ENCODE assay signal across 20 cellular contexts in the genomic region with DNA sequence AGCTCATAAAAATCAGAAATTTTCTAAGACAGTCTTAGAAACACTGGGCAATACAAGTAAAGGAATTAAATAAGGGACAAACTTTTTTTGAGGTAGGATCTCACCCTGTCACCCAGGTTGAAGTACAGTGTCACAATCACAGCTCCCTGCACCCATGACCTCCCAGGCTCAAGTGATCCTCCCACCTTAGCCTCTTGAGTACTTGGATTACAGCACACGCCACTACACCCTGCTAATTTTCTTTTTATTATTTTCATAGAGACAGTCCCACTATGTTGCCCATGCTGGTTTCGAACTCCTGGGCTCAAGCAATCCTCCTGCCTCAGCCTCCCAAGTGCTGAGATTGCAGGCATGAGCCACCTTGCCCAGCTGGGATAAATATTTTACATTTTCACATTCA.
A peak's percentile ranks its signal among the peaks of the same experiment; 100 is the strongest.
DNase-seq lines count a peak whose midpoint lies in the region; ATAC-seq, FAIRE-seq and TF ChIP-seq lines count a peak whose summit lies in the region.
"Had no signal": no experiment of that assay in that cellular context is flagged by ENCODE, and none has a peak within 500 bp of the region (broad histone marks: within the 10 kb centered on the region; RNA-seq: fewer than 3 reads in every experiment).

No MANE protein-coding gene starts in this region.

- WGBS in IMR-90 (ENCODE audit: extremely low coverage in 2 of 2, insufficient read length in 1 of 2), 2 experiments: no CpG with 5 or more reads among the region's 2 CpGs
- WGBS in K562 (ENCODE audit: insufficient coverage, low coverage, missing lambda C conversion rate): 60% methylated on average over 2 of the region's 2 CpGs

- peaks cover 2% of the 10 kb centered on the region for H3K9me3 Mint-ChIP-seq in activated CD4-positive, alpha-beta T cell treated with anti-CD3 and anti-CD28 coated beads, Interleukin-2, amount 10 ng/mL, durations not matched to agents 24 days and 14 days
- H3K9me3 Mint-ChIP-seq in activated CD4-positive, alpha-beta T cell treated with anti-CD3 and anti-CD28 coated beads for 36 hours (ENCODE audit: low read depth): peaks cover 4% of the 10 kb centered on the region
- H3K9me3 Mint-ChIP-seq in CD4-positive, CD25-positive, alpha-beta regulatory T cell: peaks cover 0 to under 1% (median 0%) of the 10 kb centered on the region in 7 donors

- H4K8ac ChIP-seq in IMR-90 (ENCODE audit: low read depth in 2 of 2, low read length in 2 of 2): 0 out of 4 replicates have a peak overlapping the region, but pooled peaks of 1 of the 2 experiments have one; percentile 33

- H3K4me1 ChIP-seq in CD4-positive, CD25-positive, alpha-beta regulatory T cell (ENCODE audit: control insufficient read depth, insufficient read depth, low read length, poor library complexity, severe bottlenecking): peaks cover 8% of the 10 kb centered on the region
- H3K4me1 ChIP-seq in IMR-90 (ENCODE audit: control insufficient read depth, insufficient read depth, low read length) (peaks cover 3% of the 10 kb centered on the region), K562 (replicated peaks in 1 of 2; ENCODE audit: control insufficient read depth in 2 of 2, insufficient read depth in 2 of 2, low read length in 2 of 2) (no peaks in the 10 kb centered on the region)
- H3K4me1 ChIP-seq: A549 had no signal

- H3K79me1 ChIP-seq in IMR-90 (ENCODE audit: low read depth in 1 of 2, low read length in 2 of 2): peaks cover 10 to 22% of the 10 kb centered on the region in 2 experiments; a peak in 3 of 4 replicates

- peaks cover 29% of the 10 kb centered on the region for H3K36me3 Mint-ChIP-seq in activated CD4-positive, alpha-beta T cell treated with anti-CD3 and anti-CD28 coated beads, Interleukin-2, amount 10 ng/mL, durations not matched to agents 24 days and 14 days (ENCODE audit: low read depth)
- H3K36me3 Mint-ChIP-seq in activated CD4-positive, alpha-beta T cell treated with anti-CD3 and anti-CD28 coated beads for 36 hours (ENCODE audit: low read depth): peaks cover 23% of the 10 kb centered on the region
- peaks cover 20% of the 10 kb centered on the region for H3K36me3 Mint-ChIP-seq in CD4-positive, CD25-positive, alpha-beta regulatory T cell

- H3K14ac ChIP-seq in IMR-90 (replicated peaks; ENCODE audit: low read depth, low read length): no peak overlapping the region

- H4K20me1 ChIP-seq in IMR-90 (ENCODE audit: insufficient read depth, low read length) (no peaks in the 10 kb centered on the region), K562 (replicated peaks; ENCODE audit: control insufficient read depth, insufficient read depth, low read length) (no peaks in the 10 kb centered on the region)

- H3K27me3 Mint-ChIP-seq in activated CD4-positive, alpha-beta T cell treated with anti-CD3 and anti-CD28 coated beads, Interleukin-2, amount 10 ng/mL, durations not matched to agents 24 days and 14 days: no peaks in the 10 kb centered on the region
- no peaks in the 10 kb centered on the region for H3K27me3 Mint-ChIP-seq in activated CD4-positive, alpha-beta T cell treated with anti-CD3 and anti-CD28 coated beads for 36 hours
- H3K27me3 Mint-ChIP-seq in CD4-positive, CD25-positive, alpha-beta regulatory T cell: no peaks in the 10 kb centered on the region
- H3K27me3 Mint-ChIP-seq: CD4-positive, alpha-beta memory T cell; IgD-negative memory B cell had no signal

- no peaks in the 10 kb centered on the region for H3K9me3 ChIP-seq in CD4-positive, CD25-positive, alpha-beta regulatory T cell (ENCODE audit: control insufficient read depth in 2 of 2, low read length in 2 of 2)
- H3K9me3 ChIP-seq in IMR-90 (ENCODE audit: control insufficient read depth, insufficient read depth, low read length) (no peaks in the 10 kb centered on the region), K562 (replicated peaks; ENCODE audit: control insufficient read depth, insufficient read depth, low read depth, low read length) (no peaks in the 10 kb centered on the region)
- H3K9me3 ChIP-seq: A549 had no signal

- no peak overlapping the region for H3K27ac ChIP-seq in CD4-positive, CD25-positive, alpha-beta regulatory T cell (ENCODE audit: insufficient read depth, low read length, poor library complexity, severe bottlenecking)
- H3K27ac ChIP-seq in IMR-90 (ENCODE audit: insufficient read depth, low read length): peak overlapping the region; percentile 56; the same call in 1 of the 2 replicates
- no peak overlapping the region; the same call in 2 of the 3 replicates for H3K27ac ChIP-seq in K562 (ENCODE audit: extremely low read depth, low read depth, low read length)
- H3K27ac ChIP-seq: 22Rv1, A549, C4-2B, GM23248, HL-60 had no signal

- H3K4ac ChIP-seq in IMR-90 (ENCODE audit: low read depth, low read length): no peak overlapping the region

- peaks cover 37% of the 10 kb centered on the region for H3K36me3 ChIP-seq in CD4-positive, CD25-positive, alpha-beta regulatory T cell (ENCODE audit: control insufficient read depth, insufficient read depth, low read length)
- peaks cover 3% of the 10 kb centered on the region; the same call in 1 of the 2 replicates for H3K36me3 ChIP-seq in IMR-90 (ENCODE audit: control insufficient read depth, insufficient read depth, low read length)
- peaks cover 64% of the 10 kb centered on the region for H3K36me3 ChIP-seq in K562 (ENCODE audit: control insufficient read depth, insufficient read depth, low read length)

- H2BK15ac ChIP-seq in IMR-90 (ENCODE audit: low read depth, low read length): no peak overlapping the region

- H4K5ac ChIP-seq in IMR-90 (ENCODE audit: low read depth, low read length): no peak overlapping the region

- H3K27me3 ChIP-seq in CD4-positive, CD25-positive, alpha-beta regulatory T cell (ENCODE audit: control insufficient read depth, insufficient read depth, low read length): no peaks in the 10 kb centered on the region
- H3K27me3 ChIP-seq in IMR-90 (ENCODE audit: control insufficient read depth, insufficient read depth, low read length) (no peaks in the 10 kb centered on the region), K562 (ENCODE audit: control insufficient read depth in 2 of 2, insufficient read depth in 2 of 2, low read length in 2 of 2) (no peaks in the 10 kb centered on the region)

- CTCF ChIA-PET in activated CD4-positive, alpha-beta T cell treated with anti-CD3 and anti-CD28 coated beads for 36 hours (lab: Charles Lee): interaction anchor here (0.8 kb wide), 1 partner anchor 33 kb away, joined by 3 read pairs; no protein-coding TSS in a partner anchor
- CTCF ChIA-PET in IMR-90 (lab: Yijun Ruan, JAX): no interaction called here
- CTCF ChIA-PET in K562 (lab: Yijun Ruan, JAX; ENCODE audit: low intra/inter-chr PET ratio): no interaction called here

- H3K79me2 ChIP-seq in K562 (ENCODE audit: control insufficient read depth, insufficient read depth, low read length): peaks cover 78% of the 10 kb centered on the region

- TF ChIP-seq EP300 in K562 (IDR thresholded peaks at IDR 0.05; ENCODE audit: low read length): no peak

- in situ Hi-C loops in IMR-90 (cut with MboI; ENCODE audit: low sequenced_read_pairs): no loop called here
- in situ Hi-C loops in K562 (cut with MboI): no loop called here

- BruUV-seq in IMR-90 (replicated peaks; lab: Mats Ljungman, UMichigan) (no TSS peak), K562 (replicated peaks; lab: Mats Ljungman, UMichigan) (no TSS peak)

- no peak overlapping the region for H3K4me2 ChIP-seq in IMR-90 (ENCODE audit: low read depth, low read length)
- H3K4me2 ChIP-seq in K562 (ENCODE audit: insufficient read depth, low read length): no peak overlapping the region
- H3K4me2 ChIP-seq: A549 had no signal

- H3K18ac ChIP-seq in IMR-90 (ENCODE audit: low read depth, low read length): no peak overlapping the region

- H4K91ac ChIP-seq in IMR-90 (ENCODE audit: insufficient read depth, low read depth, low read length): no peak overlapping the region

- peak overlapping the region; percentile 61 for H2AK9ac ChIP-seq in IMR-90 (replicated peaks; ENCODE audit: low read depth, low read length, poor library complexity)

- H2AK5ac ChIP-seq in IMR-90 (ENCODE audit: low read depth, low read length): no peak overlapping the region

- no peak overlapping the region for H3K56ac ChIP-seq in IMR-90 (ENCODE audit: extremely low read depth, insufficient read depth, low read length)

- peaks cover 16% of the 10 kb centered on the region for H3K4me1 Mint-ChIP-seq in activated CD4-positive, alpha-beta T cell treated with anti-CD3 and anti-CD28 coated beads, Interleukin-2, amount 10 ng/mL, durations not matched to agents 24 days and 14 days
- H3K4me1 Mint-ChIP-seq in activated CD4-positive, alpha-beta T cell treated with anti-CD3 and anti-CD28 coated beads for 36 hours: peaks cover 23% of the 10 kb centered on the region
- H3K4me1 Mint-ChIP-seq in CD4-positive, CD25-positive, alpha-beta regulatory T cell: peaks cover 39 to 64% (median 48%) of the 10 kb centered on the region in 4 donors

- no peak for FAIRE-seq in K562 (lab: Jason Lieb, UNC)
- FAIRE-seq: A549 had no signal

- H3K23ac ChIP-seq in IMR-90 (ENCODE audit: low read depth, low read length): no peak overlapping the region

- H3K4me3 Mint-ChIP-seq in activated CD4-positive, alpha-beta T cell treated with anti-CD3 and anti-CD28 coated beads, Interleukin-2, amount 10 ng/mL, durations not matched to agents 24 days and 14 days: no peak overlapping the region
- no peak overlapping the region for H3K4me3 Mint-ChIP-seq in activated CD4-positive, alpha-beta T cell treated with anti-CD3 and anti-CD28 coated beads for 36 hours
- H3K4me3 Mint-ChIP-seq in CD4-positive, CD25-positive, alpha-beta regulatory T cell: peak overlapping the region in 2 of 4 donors; percentile 21 to 22
- H3K4me3 Mint-ChIP-seq: CD4-positive, alpha-beta memory T cell; IgD-negative memory B cell had no signal

- DNase-seq in activated CD4-positive, alpha-beta T cell treated with anti-CD3 and anti-CD28 coated beads, Interleukin-2, amount 10 ng/mL, durations not matched to agents 24 days and 14 days: peak; percentile 35
- DNase-seq in activated CD4-positive, alpha-beta T cell treated with anti-CD3 and anti-CD28 coated beads for 36 hours: no peak
- DNase-seq in CD4-positive, CD25-positive, alpha-beta regulatory T cell: no peak
- DNase-seq in IMR-90 (no peak), K562 (ENCODE audit: extremely low read depth in 1 of 4, low spot score in 3 of 4) (no peak), putamen (ENCODE audit: low spot score) (no peak), SKM-1 treated with dmso at 0.1 percent for 144 hours (lab: John Stamatoyannopoulos, UW; ENCODE audit: unreplicated experiment) (no peak)
- DNase-seq in stimulated activated naive CD4-positive, alpha-beta T cell treated with Interleukin-2 at 50 U/mL for 16 hours (lab: John Stamatoyannopoulos, UW): no peak
- DNase-seq: AML-193; CD4-positive, alpha-beta memory T cell; DMS153; DMS79; GDM1; GM23248; HCEC 1CT had no signal

- TF ChIP-seq CTCF in IMR-90 (conservative IDR thresholded peaks at IDR 0.05; ENCODE audit: low read depth, low read length) (no peak), K562 (IDR thresholded peaks at IDR 0.05 in 2 of 3, conservative IDR thresholded peaks at IDR 0.05 in 1 of 3; ENCODE audit: insufficient read depth in 2 of 3, low read depth in 1 of 3, low read length in 3 of 3) (no peak)

- no peak for TF ChIP-seq POLR2A in IMR-90 (IDR thresholded peaks at IDR 0.05; ENCODE audit: low read depth, low read length)
- TF ChIP-seq POLR2A in K562 (conservative IDR thresholded peaks at IDR 0.05): no peak

- H2BK5ac ChIP-seq in IMR-90 (ENCODE audit: low read depth, low read length, poor library complexity, severe bottlenecking): peak overlapping the region; percentile 50

- H2BK120ac ChIP-seq in IMR-90 (ENCODE audit: low read depth, low read length): no peak overlapping the region

- H3K4me3 ChIP-seq in CD4-positive, CD25-positive, alpha-beta regulatory T cell (ENCODE audit: low read depth, low read length): no peak overlapping the region
- H3K4me3 ChIP-seq in IMR-90 (ENCODE audit: insufficient read depth, low read depth, low read length): no peak overlapping the region
- H3K4me3 ChIP-seq in K562: no peak overlapping the region
- H3K4me3 ChIP-seq: A549, GM23248 had no signal

- H3K9me1 ChIP-seq in IMR-90 (ENCODE audit: insufficient read depth, low read length): no peaks in the 10 kb centered on the region
- H3K9me1 ChIP-seq in K562 (ENCODE audit: control insufficient read depth, insufficient read depth, low read length): no peaks in the 10 kb centered on the region

- H2BK20ac ChIP-seq in IMR-90 (ENCODE audit: low read depth, low read length): no peak overlapping the region

- dilution Hi-C loops in IMR-90 (cut with HindIII; ENCODE audit: low sequenced_read_pairs, unreplicated experiment): no loop called here

- no peak for TF ChIP-seq RAD21 in IMR-90 (IDR thresholded peaks at IDR 0.05; ENCODE audit: low read length)
- TF ChIP-seq RAD21 in K562 (CRISPR knock-in tag; conservative IDR thresholded peaks at IDR 0.05 in 1 of 2, IDR thresholded peaks at IDR 0.05 in 1 of 2): no peak

- H3K9ac ChIP-seq in IMR-90 (ENCODE audit: low read depth, low read length) (no peak overlapping the region), K562 (ENCODE audit: insufficient read depth in 1 of 2, low read depth in 2 of 2, low read length in 2 of 2) (no peak overlapping the region)
- H3K9ac ChIP-seq: GM23248 had no signal

- no peak overlapping the region for H3K27ac Mint-ChIP-seq in activated CD4-positive, alpha-beta T cell treated with anti-CD3 and anti-CD28 coated beads, Interleukin-2, amount 10 ng/mL, durations not matched to agents 24 days and 14 days
- no peak overlapping the region for H3K27ac Mint-ChIP-seq in activated CD4-positive, alpha-beta T cell treated with anti-CD3 and anti-CD28 coated beads for 36 hours
- peak overlapping the region; percentile 14 to 55 (median 54) for H3K27ac Mint-ChIP-seq in CD4-positive, CD25-positive, alpha-beta regulatory T cell
- H3K27ac Mint-ChIP-seq: IgD-negative memory B cell had no signal

- POLR2A ChIA-PET in activated CD4-positive, alpha-beta T cell treated with anti-CD3 and anti-CD28 coated beads for 36 hours (lab: Charles Lee): no interaction called here
- POLR2A ChIA-PET in IMR-90 (lab: Charles Lee; ENCODE audit: unreplicated experiment) (no interaction called here), K562 (lab: Yijun Ruan, JAX) (no interaction called here)

- ATAC-seq in activated CD4-positive, alpha-beta T cell treated with anti-CD3 and anti-CD28 coated beads for 36 hours: no peak
- no peak for ATAC-seq in CD4-positive, CD25-positive, alpha-beta regulatory T cell (ENCODE audit: low read depth in 2 of 2)
- ATAC-seq in IMR-90 (ENCODE audit: low read depth) (no peak), K562 (peak; percentile 65)
- ATAC-seq: A549 had no signal

- H2AFZ ChIP-seq in IMR-90 (replicated peaks; ENCODE audit: low read length, poor library complexity) (no peak overlapping the region), K562 (ENCODE audit: low read depth, low read length) (no peak overlapping the region)
- H2AFZ ChIP-seq: GM23248 had no signal

- intact Hi-C loops in activated CD4-positive, alpha-beta T cell treated with anti-CD3 and anti-CD28 coated beads, Interleukin-2, amount 10 ng/mL, durations not matched to agents 24 days and 14 days (cut with micrococcal nuclease): no loop called here
- intact Hi-C loops in activated CD4-positive, alpha-beta T cell treated with anti-CD3 and anti-CD28 coated beads for 36 hours (cut with DNase I, micrococcal nuclease): loop anchor here in 1 of 2 experiments (2.0 kb wide), 1 partner anchor 90 kb away; a partner anchor contains a TSS
- intact Hi-C loops in IMR-90 (cut with micrococcal nuclease) (no loop called here), K562 (cut with micrococcal nuclease) (no loop called here)

Comparison
In these comparisons a context has a peak if more than half of its experiments do, and no peak if none do; other contexts are left out.
1. H3K27ac Mint-ChIP-seq: peak in CD4-positive, CD25-positive, alpha-beta regulatory T cell (3 of 3); none in activated CD4-positive, alpha-beta T cell treated with anti-CD3 and anti-CD28 coated beads, Interleukin-2, amount 10 ng/mL, durations not matched to agents 24 days and 14 days (single experiment) and activated CD4-positive, alpha-beta T cell treated with anti-CD3 and anti-CD28 coated beads for 36 hours (single experiment).